1 cellular context compared by ENCODE assay signal in the genomic region with DNA sequence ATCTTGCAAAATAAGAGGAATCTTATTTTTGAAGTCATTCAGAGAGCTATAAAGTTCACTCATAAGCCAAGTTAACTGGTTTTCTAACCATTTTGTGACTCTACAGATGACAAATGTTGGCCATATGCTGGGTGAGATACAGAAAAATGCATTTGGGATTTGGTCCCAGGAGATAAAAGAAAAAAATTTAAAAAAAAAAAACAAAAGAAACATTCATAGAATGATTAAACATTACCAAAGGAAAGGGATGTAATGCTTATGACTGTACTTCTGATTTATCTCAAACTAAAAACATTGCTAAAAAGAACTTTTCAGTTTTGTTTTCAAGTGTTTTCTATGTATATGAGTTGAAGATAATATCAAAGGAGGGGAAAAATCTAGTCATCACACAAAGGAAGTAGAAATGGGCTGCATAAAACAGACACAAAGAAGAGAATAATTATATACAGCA.
A peak's percentile ranks its signal among the peaks of the same experiment; 100 is the strongest.
TF ChIP-seq lines count a peak whose summit lies in the region.

No MANE protein-coding gene starts in this region.

TF ChIP-seq in GM12878, 131 proteins besides CTCF, POLR2A, EP300 and RAD21:
- TF ChIP-seq SUPT20H (IDR thresholded peaks at IDR 0.05; ENCODE audit: borderline replicate concordance, control insufficient read depth, low read depth, low read length) (no peak), IRF3 (IDR thresholded peaks at IDR 0.05) (no peak), ZBTB33 (IDR thresholded peaks at IDR 0.05) (no peak), E2F4 (IDR thresholded peaks at IDR 0.05; ENCODE audit: low read depth, low read length) (no peak), MTA3 (IDR thresholded peaks at IDR 0.05; ENCODE audit: borderline replicate concordance, low read length) (no peak), TCF7 (IDR thresholded peaks at IDR 0.05; ENCODE audit: borderline replicate concordance) (peak; percentile 71), SREBF2 (IDR thresholded peaks at IDR 0.05; ENCODE audit: low read length) (no peak), JUNB (IDR thresholded peaks at IDR 0.05) (peak; percentile 86), SMARCA5 (IDR thresholded peaks at IDR 0.05) (no peak), RELA (IDR thresholded peaks at IDR 0.05; ENCODE audit: borderline replicate concordance, partially characterized antibody) (no peak), MEF2A (IDR thresholded peaks at IDR 0.05; ENCODE audit: insufficient read depth, low read depth, low read length) (peak; percentile 46; the same call in 1 of the 2 replicates), HDAC2 (IDR thresholded peaks at IDR 0.05) (no peak), CEBPB (IDR thresholded peaks at IDR 0.05; ENCODE audit: borderline replicate concordance in 1 of 2, low read depth in 2 of 2, low read length in 2 of 2) (0 out of 4 replicates have a peak, but pooled peaks of 1 of the 2 experiments have one; percentile 55), RFX5 (IDR thresholded peaks at IDR 0.05; ENCODE audit: low read depth, low read length) (no peak), RELB (IDR thresholded peaks at IDR 0.05; ENCODE audit: low read depth) (0 out of 2 replicates have a peak, but pooled peaks have one; percentile 10), ZNF384 (IDR thresholded peaks at IDR 0.05; ENCODE audit: borderline replicate concordance, low read depth, low read length) (peak; percentile 39; the same call in 1 of the 2 replicates), MTA2 (IDR thresholded peaks at IDR 0.05; ENCODE audit: low read depth) (peak; percentile 33), FOXM1 (IDR thresholded peaks at IDR 0.05; ENCODE audit: low read depth, low read length) (peak; percentile 64; the same call in 1 of the 2 replicates), EED (IDR thresholded peaks at IDR 0.05; ENCODE audit: low read depth) (no peak), CREM (IDR thresholded peaks at IDR 0.05; ENCODE audit: low read depth) (no peak), IKZF2 (IDR thresholded peaks at IDR 0.05) (peak in 1 of 2 experiments; percentile 31; a peak in 2 of 4 replicates), MYB (IDR thresholded peaks at IDR 0.05; ENCODE audit: borderline replicate concordance, low read depth, low read length) (no peak), PML (IDR thresholded peaks at IDR 0.05; ENCODE audit: low read length) (no peak), MEF2B (IDR thresholded peaks at IDR 0.05; ENCODE audit: partially characterized antibody, poor library complexity, severe bottlenecking) (peak; percentile 86), RUNX3 (IDR thresholded peaks at IDR 0.05; ENCODE audit: low read length) (0 out of 2 replicates have a peak, but pooled peaks have one; percentile 42), ATF7 (IDR thresholded peaks at IDR 0.05; ENCODE audit: low read depth) (peak; percentile 55), ZNF687 (IDR thresholded peaks at IDR 0.05) (no peak), USF1 (IDR thresholded peaks at IDR 0.05; ENCODE audit: borderline replicate concordance, extremely low read length, insufficient read depth, low read depth, low read length) (no peak), NFIC (IDR thresholded peaks at IDR 0.05; ENCODE audit: low read depth, low read length) (peak; percentile 83; the same call in 1 of the 2 replicates), ZBTB40 (IDR thresholded peaks at IDR 0.05; ENCODE audit: borderline replicate concordance) (no peak)
- TF ChIP-seq, protein P1, sequence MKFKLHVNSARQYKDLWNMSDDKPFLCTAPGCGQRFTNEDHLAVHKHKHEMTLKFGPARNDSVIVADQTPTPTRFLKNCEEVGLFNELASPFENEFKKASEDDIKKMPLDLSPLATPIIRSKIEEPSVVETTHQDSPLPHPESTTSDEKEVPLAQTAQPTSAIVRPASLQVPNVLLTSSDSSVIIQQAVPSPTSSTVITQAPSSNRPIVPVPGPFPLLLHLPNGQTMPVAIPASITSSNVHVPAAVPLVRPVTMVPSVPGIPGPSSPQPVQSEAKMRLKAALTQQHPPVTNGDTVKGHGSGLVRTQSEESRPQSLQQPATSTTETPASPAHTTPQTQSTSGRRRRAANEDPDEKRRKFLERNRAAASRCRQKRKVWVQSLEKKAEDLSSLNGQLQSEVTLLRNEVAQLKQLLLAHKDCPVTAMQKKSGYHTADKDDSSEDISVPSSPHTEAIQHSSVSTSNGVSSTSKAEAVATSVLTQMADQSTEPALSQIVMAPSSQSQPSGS (IDR thresholded peaks at IDR 0.05; ENCODE audit: low read length), result peak; percentile 60; the same call in 1 of the 2 replicates
- TF ChIP-seq, protein P2, sequence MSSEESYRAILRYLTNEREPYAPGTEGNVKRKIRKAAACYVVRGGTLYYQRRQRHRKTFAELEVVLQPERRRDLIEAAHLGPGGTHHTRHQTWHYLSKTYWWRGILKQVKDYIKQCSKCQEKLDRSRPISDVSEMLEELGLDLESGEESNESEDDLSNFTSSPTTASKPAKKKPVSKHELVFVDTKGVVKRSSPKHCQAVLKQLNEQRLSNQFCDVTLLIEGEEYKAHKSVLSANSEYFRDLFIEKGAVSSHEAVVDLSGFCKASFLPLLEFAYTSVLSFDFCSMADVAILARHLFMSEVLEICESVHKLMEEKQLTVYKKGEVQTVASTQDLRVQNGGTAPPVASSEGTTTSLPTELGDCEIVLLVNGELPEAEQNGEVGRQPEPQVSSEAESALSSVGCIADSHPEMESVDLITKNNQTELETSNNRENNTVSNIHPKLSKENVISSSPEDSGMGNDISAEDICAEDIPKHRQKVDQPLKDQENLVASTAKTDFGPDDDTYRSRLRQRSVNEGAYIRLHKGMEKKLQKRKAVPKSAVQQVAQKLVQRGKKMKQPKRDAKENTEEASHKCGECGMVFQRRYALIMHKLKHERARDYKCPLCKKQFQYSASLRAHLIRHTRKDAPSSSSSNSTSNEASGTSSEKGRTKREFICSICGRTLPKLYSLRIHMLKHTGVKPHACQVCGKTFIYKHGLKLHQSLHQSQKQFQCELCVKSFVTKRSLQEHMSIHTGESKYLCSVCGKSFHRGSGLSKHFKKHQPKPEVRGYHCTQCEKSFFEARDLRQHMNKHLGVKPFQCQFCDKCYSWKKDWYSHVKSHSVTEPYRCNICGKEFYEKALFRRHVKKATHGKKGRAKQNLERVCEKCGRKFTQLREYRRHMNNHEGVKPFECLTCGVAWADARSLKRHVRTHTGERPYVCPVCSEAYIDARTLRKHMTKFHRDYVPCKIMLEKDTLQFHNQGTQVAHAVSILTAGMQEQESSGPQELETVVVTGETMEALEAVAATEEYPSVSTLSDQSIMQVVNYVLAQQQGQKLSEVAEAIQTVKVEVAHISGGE (CRISPR knock-in tag; IDR thresholded peaks at IDR 0.05), result no peak
